29 cellular contexts compared by ENCODE assay signal in the genomic region with DNA sequence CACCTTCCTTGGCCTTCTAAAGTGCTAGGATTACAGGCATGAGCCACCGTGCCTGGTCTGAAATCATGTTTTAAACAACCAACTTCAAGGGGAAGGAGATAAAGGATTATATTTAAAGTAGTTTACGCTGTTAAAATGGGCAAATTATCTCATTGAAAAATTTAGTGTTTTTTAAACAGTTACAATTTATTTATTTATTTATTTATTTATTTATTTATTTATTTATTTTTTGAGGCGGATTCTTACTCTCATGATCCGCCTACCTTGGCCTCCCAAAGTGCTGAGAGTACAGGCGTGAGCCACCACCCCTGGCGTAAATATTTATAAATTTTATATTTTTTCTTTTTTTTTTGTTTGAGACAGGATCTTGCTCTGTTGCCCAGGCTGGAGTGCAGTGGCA.
"Had no signal": no experiment of that assay in that cellular context is flagged by ENCODE, and none has a peak within 500 bp of the region (broad histone marks: within the 10 kb centered on the region; RNA-seq: fewer than 3 reads in every experiment).

No MANE protein-coding gene starts in this region.

- H3K4me1 Mint-ChIP-seq: activated T-helper 17 cell treated with anti-CD3 and anti-CD28 coated beads, Interleukin-2, amount 50 U/mL, for 72 hours; central memory CD8-positive, alpha-beta T cell; endodermal cell had no signal

- H3K4me3 Mint-ChIP-seq: activated CD4-positive, alpha-beta memory T cell treated with anti-CD3 and anti-CD28 coated beads for 36 hours; activated CD4-positive, alpha-beta T cell treated with anti-CD3 and anti-CD28 coated beads for 36 hours; activated CD4-positive, alpha-beta T cell treated with anti-CD3 and anti-CD28 coated beads, Interleukin-2, amount 10 ng/mL, durations not matched to agents 24 days and 14 days; activated naive CD8-positive, alpha-beta T cell; activated T-cell treated with anti-CD3 and anti-CD28 coated beads, Interleukin-2, amount 50 U/mL, for 4 hours; activated T-helper 17 cell treated with anti-CD3 and anti-CD28 coated beads, Interleukin-2, amount 50 U/mL, for 72 hours; central memory CD8-positive, alpha-beta T cell; dendritic cell treated with granulocyte-macrophage colony-stimulating factor and Interleukin-4, amounts not matched to agents 40 ng/mL and 50 ng/mL, for 4 days; endodermal cell; T-helper 1 cell treated with Interleukin-12 subunit alpha and Interleukin-12 subunit beta and Interleukin-4 antibody, amounts not matched to agents 30 μg/mL and 1 μg/mL, for 36 hours had no signal

- H3K27me3 Mint-ChIP-seq: activated CD4-positive, alpha-beta memory T cell treated with anti-CD3 and anti-CD28 coated beads for 36 hours; activated CD4-positive, alpha-beta T cell treated with anti-CD3 and anti-CD28 coated beads for 36 hours; activated CD4-positive, alpha-beta T cell treated with anti-CD3 and anti-CD28 coated beads, Interleukin-2, amount 10 ng/mL, durations not matched to agents 24 days and 14 days; activated naive CD8-positive, alpha-beta T cell; activated T-helper 17 cell treated with anti-CD3 and anti-CD28 coated beads, Interleukin-2, amount 50 U/mL, for 72 hours; central memory CD8-positive, alpha-beta T cell; dendritic cell treated with granulocyte-macrophage colony-stimulating factor and Interleukin-4, amounts not matched to agents 40 ng/mL and 50 ng/mL, for 4 days had no signal

- H3K4me3 ChIP-seq: coronary artery, dorsolateral prefrontal cortex had no signal

- H3K27ac Mint-ChIP-seq: activated CD4-positive, alpha-beta memory T cell treated with anti-CD3 and anti-CD28 coated beads for 36 hours; activated CD4-positive, alpha-beta T cell treated with anti-CD3 and anti-CD28 coated beads for 36 hours; activated CD4-positive, alpha-beta T cell treated with anti-CD3 and anti-CD28 coated beads, Interleukin-2, amount 10 ng/mL, durations not matched to agents 24 days and 14 days; activated naive CD8-positive, alpha-beta T cell; activated T-helper 17 cell treated with anti-CD3 and anti-CD28 coated beads, Interleukin-2, amount 50 U/mL, for 72 hours; dendritic cell treated with granulocyte-macrophage colony-stimulating factor and Interleukin-4, amounts not matched to agents 40 ng/mL and 50 ng/mL, for 4 days; endodermal cell; T-helper 1 cell treated with Interleukin-12 subunit alpha and Interleukin-12 subunit beta and Interleukin-4 antibody, amounts not matched to agents 30 μg/mL and 1 μg/mL, for 36 hours had no signal

- ATAC-seq: activated CD4-positive, alpha-beta T cell treated with anti-CD3 and anti-CD28 coated beads for 36 hours; activated T-cell treated with anti-CD3 and anti-CD28 coated beads, Interleukin-2, amount 50 U/mL, for 4 hours; activated T-helper 17 cell treated with anti-CD3 and anti-CD28 coated beads, Interleukin-2, amount 50 U/mL, for 72 hours; esophagus mucosa had no signal

- H3K27ac ChIP-seq: brain microvascular endothelial cell, coronary artery, dorsolateral prefrontal cortex had no signal

- FAIRE-seq: astrocyte, bronchial epithelial cell, frontal cortex had no signal

- H3K27me3 ChIP-seq: brain microvascular endothelial cell, dorsolateral prefrontal cortex had no signal

- DNase-seq: activated CD4-positive, alpha-beta memory T cell treated with anti-CD3 and anti-CD28 coated beads for 36 hours; activated CD4-positive, alpha-beta T cell treated with anti-CD3 and anti-CD28 coated beads for 36 hours; activated CD4-positive, alpha-beta T cell treated with anti-CD3 and anti-CD28 coated beads, Interleukin-2, amount 10 ng/mL, durations not matched to agents 24 days and 14 days; activated CD4-positive, CD25-positive, alpha-beta regulatory T cell; activated CD4-positive, CD25-positive, alpha-beta regulatory T cell treated with anti-CD3 and anti-CD28 coated beads, Interleukin-2, amount 50 U/mL, for 72 hours; activated CD8-positive, alpha-beta memory T cell treated with anti-CD3 and anti-CD28 coated beads for 24 hours; activated effector memory CD4-positive, alpha-beta T cell treated with Interleukin-2 at 50 U/mL for 16 hours; activated gamma-delta T cell treated with Interleukin-2 at 50 U/mL for 16 hours; activated naive CD4-positive, alpha-beta T cell treated with anti-CD3 and anti-CD28 coated beads, Interleukin-2, amount 50 U/mL, for 16 hours; activated naive CD4-positive, alpha-beta T cell treated with Interleukin-2 at 50 U/mL for 16 hours; activated T-cell treated with anti-CD3 and anti-CD28 coated beads, Interleukin-2, amount 50 U/mL, for 4 hours; amniotic stem cell; anterior cingulate cortex; brain microvascular endothelial cell; effector memory CD4-positive, alpha-beta T cell; endodermal cell; foreskin fibroblast; T-helper 9 cell had no signal

- H3K9me3 Mint-ChIP-seq: activated CD4-positive, alpha-beta memory T cell treated with anti-CD3 and anti-CD28 coated beads for 36 hours; activated CD4-positive, alpha-beta T cell treated with anti-CD3 and anti-CD28 coated beads, Interleukin-2, amount 10 ng/mL, durations not matched to agents 24 days and 14 days; activated T-cell treated with anti-CD3 and anti-CD28 coated beads, Interleukin-2, amount 50 U/mL, for 4 hours; activated T-helper 17 cell treated with anti-CD3 and anti-CD28 coated beads, Interleukin-2, amount 50 U/mL, for 72 hours; central memory CD8-positive, alpha-beta T cell; dendritic cell treated with granulocyte-macrophage colony-stimulating factor and Interleukin-4, amounts not matched to agents 40 ng/mL and 50 ng/mL, for 4 days; endodermal cell; T-helper 1 cell treated with Interleukin-12 subunit alpha and Interleukin-12 subunit beta and Interleukin-4 antibody, amounts not matched to agents 30 μg/mL and 1 μg/mL, for 36 hours had no signal
